ENCODE assay signal across 1 cellular context in the genomic region with DNA sequence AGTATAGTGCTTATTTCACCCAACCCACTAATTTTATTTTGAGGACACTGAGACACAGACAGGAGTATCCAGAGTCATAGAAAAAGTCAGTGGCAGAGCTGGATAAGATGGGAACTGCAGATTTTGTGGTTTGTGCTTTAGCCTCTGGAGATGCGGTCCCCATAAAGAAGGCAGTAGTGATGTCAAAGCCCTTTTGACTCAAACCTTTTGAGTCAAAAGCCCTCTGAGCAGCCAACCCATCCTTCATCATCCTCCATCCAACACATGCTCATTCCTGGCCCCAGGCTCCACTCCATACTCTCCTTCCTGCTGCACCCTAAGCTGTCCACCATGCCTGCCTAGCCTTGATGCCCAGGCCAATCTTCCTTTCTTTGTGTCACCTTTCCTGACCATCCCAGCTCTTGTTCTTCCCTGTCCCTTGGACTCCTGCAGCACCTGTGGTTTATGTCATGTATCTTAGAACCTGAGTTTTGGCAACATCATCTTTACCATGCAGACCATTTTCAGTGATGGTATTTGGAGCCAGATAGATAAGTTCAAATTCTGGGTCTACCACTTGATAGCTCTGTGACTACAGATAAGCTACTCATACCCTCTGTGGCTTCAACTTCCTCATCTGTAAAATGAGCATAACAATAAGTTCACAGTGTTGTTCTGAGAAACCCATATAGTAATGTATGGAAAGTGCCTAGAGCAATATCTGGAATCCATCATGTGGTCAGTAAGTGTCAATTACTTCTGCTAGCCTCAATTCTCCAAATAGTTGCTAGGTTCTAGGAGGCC.
TF ChIP-seq lines count a peak whose summit lies in the region.

No MANE protein-coding gene starts in this region.

TF ChIP-seq in GM12878, 131 proteins besides CTCF, POLR2A, EP300 and RAD21 (continued from another document and continues in another):
- TF ChIP-seq CUX1 (IDR thresholded peaks at IDR 0.05; ENCODE audit: insufficient replicate concordance, low read depth, low read length) (peak; percentile 68), RB1 (IDR thresholded peaks at IDR 0.05; ENCODE audit: borderline replicate concordance) (no peak), CHD2 (IDR thresholded peaks at IDR 0.05; ENCODE audit: borderline replicate concordance, low read depth, low read length) (no peak), CHD4 (IDR thresholded peaks at IDR 0.05) (no peak), HDGF (IDR thresholded peaks at IDR 0.05) (no peak; the same call in 1 of the 2 replicates), SREBF2 (IDR thresholded peaks at IDR 0.05; ENCODE audit: low read length) (no peak), EED (IDR thresholded peaks at IDR 0.05; ENCODE audit: low read depth) (no peak), SKIL (IDR thresholded peaks at IDR 0.05; ENCODE audit: low read depth, poor library complexity, severe bottlenecking) (no peak), ELK1 (IDR thresholded peaks at IDR 0.05; ENCODE audit: low read depth, low read length) (no peak), HCFC1 (IDR thresholded peaks at IDR 0.05; ENCODE audit: low read length) (no peak), BCLAF1 (IDR thresholded peaks at IDR 0.05) (no peak), IRF4 (IDR thresholded peaks at IDR 0.05; ENCODE audit: low read depth, low read length) (no peak), MYC (IDR thresholded peaks at IDR 0.05; ENCODE audit: insufficient read depth, insufficient read length, insufficient replicate concordance, low read length, severe bottlenecking) (no peak), PML (IDR thresholded peaks at IDR 0.05; ENCODE audit: low read length) (peak; percentile 72), LARP7 (IDR thresholded peaks at IDR 0.05) (peak; percentile 69; the same call in 1 of the 2 replicates), JUNB (IDR thresholded peaks at IDR 0.05) (peak; percentile 32; the same call in 1 of the 2 replicates), ZBTB33 (IDR thresholded peaks at IDR 0.05) (no peak), MXI1 (IDR thresholded peaks at IDR 0.05; ENCODE audit: low read depth, low read length) (no peak), FOS (IDR thresholded peaks at IDR 0.05; ENCODE audit: borderline replicate concordance, extremely low read depth, insufficient read length) (no peak), MYB (IDR thresholded peaks at IDR 0.05; ENCODE audit: borderline replicate concordance, low read depth, low read length) (no peak), ZNF384 (IDR thresholded peaks at IDR 0.05; ENCODE audit: borderline replicate concordance, low read depth, low read length) (no peak)
- TF ChIP-seq, protein P1, sequence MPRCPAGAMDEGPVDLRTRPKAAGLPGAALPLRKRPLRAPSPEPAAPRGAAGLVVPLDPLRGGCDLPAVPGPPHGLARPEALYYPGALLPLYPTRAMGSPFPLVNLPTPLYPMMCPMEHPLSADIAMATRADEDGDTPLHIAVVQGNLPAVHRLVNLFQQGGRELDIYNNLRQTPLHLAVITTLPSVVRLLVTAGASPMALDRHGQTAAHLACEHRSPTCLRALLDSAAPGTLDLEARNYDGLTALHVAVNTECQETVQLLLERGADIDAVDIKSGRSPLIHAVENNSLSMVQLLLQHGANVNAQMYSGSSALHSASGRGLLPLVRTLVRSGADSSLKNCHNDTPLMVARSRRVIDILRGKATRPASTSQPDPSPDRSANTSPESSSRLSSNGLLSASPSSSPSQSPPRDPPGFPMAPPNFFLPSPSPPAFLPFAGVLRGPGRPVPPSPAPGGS (IDR thresholded peaks at IDR 0.05; ENCODE audit: borderline replicate concordance, insufficient read depth, low read depth, low read length, poor library complexity, severe bottlenecking) = peak; percentile 98
- TF ChIP-seq, protein P2, sequence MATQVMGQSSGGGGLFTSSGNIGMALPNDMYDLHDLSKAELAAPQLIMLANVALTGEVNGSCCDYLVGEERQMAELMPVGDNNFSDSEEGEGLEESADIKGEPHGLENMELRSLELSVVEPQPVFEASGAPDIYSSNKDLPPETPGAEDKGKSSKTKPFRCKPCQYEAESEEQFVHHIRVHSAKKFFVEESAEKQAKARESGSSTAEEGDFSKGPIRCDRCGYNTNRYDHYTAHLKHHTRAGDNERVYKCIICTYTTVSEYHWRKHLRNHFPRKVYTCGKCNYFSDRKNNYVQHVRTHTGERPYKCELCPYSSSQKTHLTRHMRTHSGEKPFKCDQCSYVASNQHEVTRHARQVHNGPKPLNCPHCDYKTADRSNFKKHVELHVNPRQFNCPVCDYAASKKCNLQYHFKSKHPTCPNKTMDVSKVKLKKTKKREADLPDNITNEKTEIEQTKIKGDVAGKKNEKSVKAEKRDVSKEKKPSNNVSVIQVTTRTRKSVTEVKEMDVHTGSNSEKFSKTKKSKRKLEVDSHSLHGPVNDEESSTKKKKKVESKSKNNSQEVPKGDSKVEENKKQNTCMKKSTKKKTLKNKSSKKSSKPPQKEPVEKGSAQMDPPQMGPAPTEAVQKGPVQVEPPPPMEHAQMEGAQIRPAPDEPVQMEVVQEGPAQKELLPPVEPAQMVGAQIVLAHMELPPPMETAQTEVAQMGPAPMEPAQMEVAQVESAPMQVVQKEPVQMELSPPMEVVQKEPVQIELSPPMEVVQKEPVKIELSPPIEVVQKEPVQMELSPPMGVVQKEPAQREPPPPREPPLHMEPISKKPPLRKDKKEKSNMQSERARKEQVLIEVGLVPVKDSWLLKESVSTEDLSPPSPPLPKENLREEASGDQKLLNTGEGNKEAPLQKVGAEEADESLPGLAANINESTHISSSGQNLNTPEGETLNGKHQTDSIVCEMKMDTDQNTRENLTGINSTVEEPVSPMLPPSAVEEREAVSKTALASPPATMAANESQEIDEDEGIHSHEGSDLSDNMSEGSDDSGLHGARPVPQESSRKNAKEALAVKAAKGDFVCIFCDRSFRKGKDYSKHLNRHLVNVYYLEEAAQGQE (IDR thresholded peaks at IDR 0.05; ENCODE audit: low read depth, low read length) = no peak
- TF ChIP-seq, protein P3, sequence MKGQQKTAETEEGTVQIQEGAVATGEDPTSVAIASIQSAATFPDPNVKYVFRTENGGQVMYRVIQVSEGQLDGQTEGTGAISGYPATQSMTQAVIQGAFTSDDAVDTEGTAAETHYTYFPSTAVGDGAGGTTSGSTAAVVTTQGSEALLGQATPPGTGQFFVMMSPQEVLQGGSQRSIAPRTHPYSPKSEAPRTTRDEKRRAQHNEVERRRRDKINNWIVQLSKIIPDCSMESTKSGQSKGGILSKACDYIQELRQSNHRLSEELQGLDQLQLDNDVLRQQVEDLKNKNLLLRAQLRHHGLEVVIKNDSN (IDR thresholded peaks at IDR 0.05; ENCODE audit: borderline replicate concordance, extremely low read length, insufficient read depth, low read depth, low read length) = no peak
